In the genomic region with DNA sequence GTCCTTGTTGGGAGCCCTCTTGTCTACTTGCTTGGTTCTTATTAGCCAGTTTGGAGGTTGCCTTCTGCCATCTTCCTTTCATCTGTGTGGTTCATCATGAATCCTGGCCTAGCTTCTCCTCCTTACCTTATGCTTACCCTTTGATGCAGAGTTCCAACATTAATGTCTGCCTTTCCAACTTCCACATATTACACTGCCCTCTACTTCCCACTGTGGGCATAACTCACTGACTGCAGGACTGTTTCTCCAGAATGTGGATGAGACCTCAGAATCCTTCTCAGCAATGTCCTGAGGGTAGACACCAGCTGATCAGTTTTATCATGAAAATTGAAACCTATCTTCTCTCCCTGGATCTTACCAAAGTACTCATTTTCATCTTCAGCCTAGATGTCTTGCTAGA, we compare ENCODE assay signal across 13 cellular contexts.
A peak's percentile ranks its signal among the peaks of the same experiment; 100 is the strongest.
DNase-seq lines count a peak whose midpoint lies in the region; ATAC-seq and TF ChIP-seq lines count a peak whose summit lies in the region.
"Had no signal": no experiment of that assay in that cellular context is flagged by ENCODE, and none has a peak within 500 bp of the region (broad histone marks: within the 10 kb centered on the region; RNA-seq: fewer than 3 reads in every experiment).

No MANE protein-coding gene starts in this region.

- H3K27me3 ChIP-seq in mammary epithelial cell (ENCODE audit: insufficient read depth, low read length), result no peaks in the 10 kb centered on the region

- no peaks in the 10 kb centered on the region for H4K20me1 ChIP-seq in mammary epithelial cell (ENCODE audit: insufficient read depth, low read length)

- no peaks in the 10 kb centered on the region for H3K4me1 Mint-ChIP-seq in HFFc6 (ENCODE audit: low read depth)
- no peaks in the 10 kb centered on the region for H3K4me1 Mint-ChIP-seq in activated CD8-positive, alpha-beta memory T cell treated with anti-CD3 and anti-CD28 coated beads, Interleukin-2, amount 10 ng/mL, durations not matched to agents 7 days and 5 days
- H3K4me1 Mint-ChIP-seq in stimulated activated effector memory CD8-positive, alpha-beta T cell treated with anti-CD3 and anti-CD28 coated beads, Interleukin-12 subunit alpha, Interleukin-12 subunit beta, amount 100 ng/mL, for 72 hours, result no peaks in the 10 kb centered on the region

- no peak overlapping the region for H3K27ac Mint-ChIP-seq in HFFc6
- no peak overlapping the region for H3K27ac Mint-ChIP-seq in activated CD8-positive, alpha-beta memory T cell treated with anti-CD3 and anti-CD28 coated beads, Interleukin-2, amount 10 ng/mL, durations not matched to agents 7 days and 5 days
- H3K27ac Mint-ChIP-seq in stimulated activated effector memory CD8-positive, alpha-beta T cell treated with anti-CD3 and anti-CD28 coated beads, Interleukin-12 subunit alpha, Interleukin-12 subunit beta, amount 100 ng/mL, for 72 hours, result no peak overlapping the region
- H3K27ac Mint-ChIP-seq: activated T-cell treated with anti-CD3 and anti-CD28 coated beads, Interleukin-2, amount 50 U/mL, for 72 hours had no signal

- no peaks in the 10 kb centered on the region for H3K36me3 ChIP-seq in mammary epithelial cell (ENCODE audit: insufficient read depth, low read length)

- peak; percentile 28 for DNase-seq in ACHN
- no peak for DNase-seq in HFFc6
- DNase-seq in mammary epithelial cell, result peak; percentile 11
- no peak for DNase-seq in left colon
- DNase-seq in GDM1 (lab: John Stamatoyannopoulos, UW), result no peak
- DNase-seq in activated CD8-positive, alpha-beta memory T cell treated with anti-CD3 and anti-CD28 coated beads, Interleukin-2, amount 10 ng/mL, durations not matched to agents 7 days and 5 days, result no peak
- no peak for DNase-seq in stimulated activated effector memory CD8-positive, alpha-beta T cell treated with anti-CD3 and anti-CD28 coated beads, Interleukin-12 subunit alpha, Interleukin-12 subunit beta, amount 100 ng/mL, for 72 hours (ENCODE audit: low spot score in 2 of 2)
- DNase-seq in RKO (ENCODE audit: low spot score), result no peak
- DNase-seq: activated T-cell treated with anti-CD3 and anti-CD28 coated beads, Interleukin-2, amount 50 U/mL, for 72 hours; left cardiac atrium; MM.1S; stimulated activated naive CD4-positive, alpha-beta T cell treated with Interleukin-2 at 50 U/mL for 16 hours had no signal

- no peak overlapping the region for H3K4me3 ChIP-seq in mammary epithelial cell (replicated peaks in 1 of 3; ENCODE audit: insufficient read depth in 1 of 3, low read depth in 2 of 3, low read length in 3 of 3)
- H3K4me3 ChIP-seq: SK-N-MC had no signal

- peak; percentile 40 for ATAC-seq in left colon
- no peak for ATAC-seq in activated CD8-positive, alpha-beta memory T cell treated with anti-CD3 and anti-CD28 coated beads, Interleukin-2, amount 10 ng/mL, durations not matched to agents 7 days and 5 days
- ATAC-seq in stimulated activated effector memory CD8-positive, alpha-beta T cell treated with anti-CD3 and anti-CD28 coated beads, Interleukin-12 subunit alpha, Interleukin-12 subunit beta, amount 100 ng/mL, for 72 hours, result no peak
- ATAC-seq: activated T-cell treated with anti-CD3 and anti-CD28 coated beads, Interleukin-2, amount 50 U/mL, for 72 hours; left cardiac atrium had no signal

- H3K36me3 Mint-ChIP-seq in HFFc6 (ENCODE audit: low read depth), result no peaks in the 10 kb centered on the region
- H3K36me3 Mint-ChIP-seq in activated CD8-positive, alpha-beta memory T cell treated with anti-CD3 and anti-CD28 coated beads, Interleukin-2, amount 10 ng/mL, durations not matched to agents 7 days and 5 days, result no peaks in the 10 kb centered on the region
- no peaks in the 10 kb centered on the region for H3K36me3 Mint-ChIP-seq in stimulated activated effector memory CD8-positive, alpha-beta T cell treated with anti-CD3 and anti-CD28 coated beads, Interleukin-12 subunit alpha, Interleukin-12 subunit beta, amount 100 ng/mL, for 72 hours

- H3K27ac ChIP-seq in mammary epithelial cell (ENCODE audit: insufficient read depth, low read depth, low read length), result no peak overlapping the region
- H3K27ac ChIP-seq: SK-N-MC had no signal

- intact Hi-C loops in mammary epithelial cell (cut with micrococcal nuclease), result loop anchor here (1.0 kb wide), 1 partner anchor 522 kb away; no protein-coding TSS in a partner anchor
- intact Hi-C loops in left colon (cut with DNase I, micrococcal nuclease), result no loop called here

- H3K27me3 Mint-ChIP-seq in HFFc6 (ENCODE audit: insufficient read depth), result peaks cover 4% of the 10 kb centered on the region
- peaks cover 4% of the 10 kb centered on the region for H3K27me3 Mint-ChIP-seq in activated CD8-positive, alpha-beta memory T cell treated with anti-CD3 and anti-CD28 coated beads, Interleukin-2, amount 10 ng/mL, durations not matched to agents 7 days and 5 days

- dilution Hi-C loops in mammary epithelial cell (cut with HindIII; ENCODE audit: low sequenced_read_pairs), result no loop called here

- CTCF ChIA-PET in mammary epithelial cell (lab: Charles Lee; ENCODE audit: low non-redundant PET), result interaction anchor here (0.6 kb wide), 1 partner anchor 524 kb away, joined by 3 read pairs; no protein-coding TSS in a partner anchor
- CTCF ChIA-PET in activated CD8-positive, alpha-beta memory T cell treated with anti-CD3 and anti-CD28 coated beads, Interleukin-2, amount 10 ng/mL, durations not matched to agents 7 days and 5 days (lab: Charles Lee), result no interaction called here

- no peak overlapping the region for H3K9ac ChIP-seq in mammary epithelial cell (ENCODE audit: insufficient read depth, low read length)

- no peaks in the 10 kb centered on the region for H3K9me3 Mint-ChIP-seq in HFFc6
- no peaks in the 10 kb centered on the region for H3K9me3 Mint-ChIP-seq in activated CD8-positive, alpha-beta memory T cell treated with anti-CD3 and anti-CD28 coated beads, Interleukin-2, amount 10 ng/mL, durations not matched to agents 7 days and 5 days (ENCODE audit: low read depth)
- H3K9me3 Mint-ChIP-seq in stimulated activated effector memory CD8-positive, alpha-beta T cell treated with anti-CD3 and anti-CD28 coated beads, Interleukin-12 subunit alpha, Interleukin-12 subunit beta, amount 100 ng/mL, for 72 hours, result peaks cover 2% of the 10 kb centered on the region
- H3K9me3 Mint-ChIP-seq: activated T-cell treated with anti-CD3 and anti-CD28 coated beads, Interleukin-2, amount 50 U/mL, for 72 hours had no signal

- no peak overlapping the region for H3K4me3 Mint-ChIP-seq in HFFc6
- no peak overlapping the region for H3K4me3 Mint-ChIP-seq in activated CD8-positive, alpha-beta memory T cell treated with anti-CD3 and anti-CD28 coated beads, Interleukin-2, amount 10 ng/mL, durations not matched to agents 7 days and 5 days
- H3K4me3 Mint-ChIP-seq in stimulated activated effector memory CD8-positive, alpha-beta T cell treated with anti-CD3 and anti-CD28 coated beads, Interleukin-12 subunit alpha, Interleukin-12 subunit beta, amount 100 ng/mL, for 72 hours, result no peak overlapping the region
- H3K4me3 Mint-ChIP-seq: activated T-cell treated with anti-CD3 and anti-CD28 coated beads, Interleukin-2, amount 50 U/mL, for 72 hours had no signal

- BruUV-seq in mammary epithelial cell (replicated peaks; lab: Mats Ljungman, UMichigan), result no TSS peak

- in situ Hi-C loops in ACHN (cut with HindIII; ENCODE audit: low pct_ligation_motif_present, low pct_unique_long_range_greater_than_20kb, low sequenced_read_pairs) (no loop called here), mammary epithelial cell (cut with MboI; ENCODE audit: low sequenced_read_pairs in 2 of 2) (loop anchor here (25.0 kb wide), 2 partner anchors 510 to 535 kb away; a partner anchor contains a TSS)

- TF ChIP-seq CTCF in HFFc6 (IDR thresholded peaks at IDR 0.05), result peak; percentile 32; the same call in 1 of the 2 replicates
- TF ChIP-seq CTCF in mammary epithelial cell (conservative IDR thresholded peaks at IDR 0.05 in 1 of 2, IDR thresholded peaks at IDR 0.05 in 1 of 2; ENCODE audit: extremely low read depth in 1 of 2, insufficient read depth in 1 of 2, low read depth in 1 of 2, low read length in 2 of 2), result peak in 1 of 2 donors; percentile 53

- no peaks in the 10 kb centered on the region for H3K4me1 ChIP-seq in mammary epithelial cell (ENCODE audit: insufficient read depth, low read length)

- no peaks in the 10 kb centered on the region for H3K9me3 ChIP-seq in mammary epithelial cell (replicated peaks; ENCODE audit: insufficient read depth, low read length)

- no peak overlapping the region for H3K4me2 ChIP-seq in mammary epithelial cell (ENCODE audit: insufficient read depth, low read depth, low read length)

- no peaks in the 10 kb centered on the region for H3K79me2 ChIP-seq in mammary epithelial cell (ENCODE audit: insufficient read depth, low read length)

- no peak overlapping the region for H2AFZ ChIP-seq in mammary epithelial cell (ENCODE audit: low read depth, low read length)

Comparison
In these comparisons a context has a peak if more than half of its experiments do, and no peak if none do; other contexts are left out.
1. DNase-seq: peak in ACHN (single experiment) and mammary epithelial cell (single experiment); none in HFFc6 (single experiment), left colon (0 of 2), GDM1 (single experiment), activated CD8-positive, alpha-beta memory T cell treated with anti-CD3 and anti-CD28 coated beads, Interleukin-2, amount 10 ng/mL, durations not matched to agents 7 days and 5 days (single experiment), stimulated activated effector memory CD8-positive, alpha-beta T cell treated with anti-CD3 and anti-CD28 coated beads, Interleukin-12 subunit alpha, Interleukin-12 subunit beta, amount 100 ng/mL, for 72 hours (0 of 2) and RKO (single experiment).